Comparison of ENCODE assay signal across 9 cellular contexts in the genomic region with DNA sequence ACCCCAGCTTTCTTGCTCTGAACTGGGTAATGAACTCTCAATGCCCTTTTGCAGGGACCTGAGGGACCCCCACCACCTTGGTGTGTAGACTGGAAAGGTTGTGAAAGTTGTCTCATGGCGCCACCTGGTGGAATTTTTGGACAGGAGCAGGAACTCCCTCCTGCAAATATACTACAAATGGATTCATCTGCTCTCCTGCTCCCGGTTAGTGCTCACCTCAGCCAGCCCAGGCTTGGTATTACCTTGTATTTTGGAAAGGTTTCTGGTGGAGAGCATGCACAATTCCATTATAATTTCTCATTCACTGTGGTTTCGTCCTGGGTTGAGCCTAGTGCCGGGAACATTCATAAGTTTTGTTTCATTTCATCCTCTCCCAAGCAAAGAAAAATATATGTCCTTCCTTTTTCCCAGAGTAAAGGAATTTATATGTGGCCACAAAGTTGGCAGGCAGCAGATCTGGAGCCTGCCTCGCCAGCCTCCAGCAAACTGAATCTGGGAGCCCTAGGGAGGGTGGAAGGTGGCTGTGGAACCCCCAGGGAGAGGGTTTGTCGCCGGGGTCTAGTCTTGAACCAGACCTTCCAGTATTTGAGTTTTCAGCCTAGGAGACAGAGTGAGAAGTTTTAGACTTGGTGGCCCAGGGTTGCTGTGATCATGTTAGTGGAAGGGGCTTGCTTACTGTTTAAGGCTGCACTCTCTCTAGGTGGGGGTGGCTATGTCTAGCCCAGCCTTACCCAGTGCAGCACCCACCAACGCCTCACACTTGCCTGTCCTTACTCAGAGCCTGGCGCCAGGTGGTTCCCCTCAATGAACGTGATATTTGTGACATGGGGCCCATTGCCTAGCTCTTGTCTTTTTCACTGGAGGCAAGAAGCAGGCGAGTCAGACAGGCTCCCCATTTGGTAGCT. TPM values are rescaled to one million over a fixed set of nuclear protein-coding genes. Genes with fewer than 3 reads are reported as not detected.
DNase-seq lines count a peak whose midpoint lies in the region; ATAC-seq and TF ChIP-seq lines count a peak whose summit lies in the region.
"Had no signal": no experiment of that assay in that cellular context is flagged by ENCODE, and none has a peak within 500 bp of the region (broad histone marks: within the 10 kb centered on the region; RNA-seq: fewer than 3 reads in every experiment).

No MANE protein-coding gene starts in this region.

- TF ChIP-seq CTCF in Calu3 (IDR thresholded peaks at IDR 0.05; ENCODE audit: unreplicated experiment): peak; percentile 97

- H3K4me3 ChIP-seq in aorta (ENCODE audit: low read length in 2 of 2): no peak overlapping the region

- H3K27ac ChIP-seq in aorta (ENCODE audit: low read depth in 1 of 2, low read length in 2 of 2): no peak overlapping the region

- no peak overlapping the region for H3K27ac Mint-ChIP-seq in Calu3 (ENCODE audit: unreplicated experiment)
- H3K27ac Mint-ChIP-seq in activated naive CD8-positive, alpha-beta T cell treated with anti-CD3 and anti-CD28 coated beads, Interleukin-2, amount 50 U/mL, for 24 hours: no peak overlapping the region
- H3K27ac Mint-ChIP-seq: T-helper 1 cell treated with Interleukin-12 subunit alpha and Interleukin-12 subunit beta and Interleukin-4 antibody, amounts not matched to agents 30 μg/mL and 1 μg/mL, for 36 hours had no signal

- DNase-seq in Calu3: peak; percentile 74
- peak; percentile 75 for DNase-seq in HuH-7 (ENCODE audit: low spot score)
- peak; percentile 64 for DNase-seq in T follicular helper cell (ENCODE audit: low read depth)
- peak; percentile 65 for DNase-seq in activated naive CD8-positive, alpha-beta T cell treated with anti-CD3 and anti-CD28 coated beads, Interleukin-2, amount 50 U/mL, for 24 hours
- peak; percentile 54 for DNase-seq in left cardiac atrium
- DNase-seq in pulmonary artery endothelial cell (ENCODE audit: low read depth, low spot score): peak; percentile 30
- DNase-seq in aorta: peak; percentile 74 to 82

- H3K27me3 ChIP-seq in aorta (ENCODE audit: control insufficient read depth in 1 of 2, insufficient read depth in 2 of 2, low read length in 1 of 2): no peaks in the 10 kb centered on the region

- no peaks in the 10 kb centered on the region for H3K4me1 ChIP-seq in aorta (ENCODE audit: control insufficient read depth in 1 of 2, insufficient read depth in 2 of 2, low read length in 2 of 2)

- peaks cover 18% of the 10 kb centered on the region for H3K27me3 Mint-ChIP-seq in Calu3 (ENCODE audit: unreplicated experiment)
- peaks cover 5% of the 10 kb centered on the region for H3K27me3 Mint-ChIP-seq in activated naive CD8-positive, alpha-beta T cell treated with anti-CD3 and anti-CD28 coated beads, Interleukin-2, amount 50 U/mL, for 24 hours

- H3K36me3 ChIP-seq in aorta (ENCODE audit: control insufficient read depth in 1 of 2, insufficient read depth in 2 of 2, low read length in 1 of 2): no peaks in the 10 kb centered on the region

- no peaks in the 10 kb centered on the region for H3K9me3 Mint-ChIP-seq in Calu3 (ENCODE audit: low read depth, unreplicated experiment)
- H3K9me3 Mint-ChIP-seq in activated naive CD8-positive, alpha-beta T cell treated with anti-CD3 and anti-CD28 coated beads, Interleukin-2, amount 50 U/mL, for 24 hours: no peaks in the 10 kb centered on the region
- H3K9me3 Mint-ChIP-seq: T-helper 1 cell treated with Interleukin-12 subunit alpha and Interleukin-12 subunit beta and Interleukin-4 antibody, amounts not matched to agents 30 μg/mL and 1 μg/mL, for 36 hours had no signal

- H3K4me1 Mint-ChIP-seq in Calu3 (ENCODE audit: low read depth, unreplicated experiment): no peaks in the 10 kb centered on the region
- no peaks in the 10 kb centered on the region for H3K4me1 Mint-ChIP-seq in activated naive CD8-positive, alpha-beta T cell treated with anti-CD3 and anti-CD28 coated beads, Interleukin-2, amount 50 U/mL, for 24 hours

- H3K9me3 ChIP-seq in aorta (ENCODE audit: control insufficient read depth, low read length): no peaks in the 10 kb centered on the region

- ATAC-seq in activated naive CD8-positive, alpha-beta T cell treated with anti-CD3 and anti-CD28 coated beads, Interleukin-2, amount 50 U/mL, for 24 hours: peak; percentile 12
- ATAC-seq in left cardiac atrium (peak in 1 of 2 donors; percentile 61), aorta (ENCODE audit: low FRiP score) (no peak), HG02610 (IDR thresholded peaks at IDR 0.05; ENCODE audit: unreplicated experiment) (no peak)

- intact Hi-C loops in Calu3 (cut with micrococcal nuclease; ENCODE audit: unreplicated experiment): loop anchor here (1.0 kb wide), 2 partner anchors 124 to 232 kb away; no protein-coding TSS in a partner anchor
- intact Hi-C loops in left cardiac atrium (cut with DNase I): loop anchor here (1.0 to 10.0 kb wide), 5 partner anchors 122 to 213 kb away; partner anchors contain the start of gene COL13A1 (in 1 of the 2)
- intact Hi-C loops in aorta (cut with DNase I): loop anchor here (2.0 to 10.0 kb wide), 4 partner anchors 125 to 323 kb away; partner anchors contain the start of genes COL13A1 (in 1 of the 2) and TACR2 (in 1 of the 2)

- 39 to 40% methylated on average over 11 of the region's 11 CpGs for WGBS in aorta, 2 donors

- no peaks in the 10 kb centered on the region for H3K36me3 Mint-ChIP-seq in Calu3 (ENCODE audit: insufficient read depth, unreplicated experiment)
- H3K36me3 Mint-ChIP-seq in activated naive CD8-positive, alpha-beta T cell treated with anti-CD3 and anti-CD28 coated beads, Interleukin-2, amount 50 U/mL, for 24 hours (ENCODE audit: low read depth): no peaks in the 10 kb centered on the region

- BruUV-seq in Calu3 (replicated peaks; lab: Mats Ljungman, UMichigan): no TSS peak

- CTCF ChIA-PET in Calu3 (lab: Charles Lee): interaction anchor here (0.8 to 1.2 kb wide), 2 partner anchors 77 to 231 kb away, joined by 3 to 6 read pairs; no protein-coding TSS in a partner anchor

- H3K4me3 Mint-ChIP-seq in Calu3 (ENCODE audit: low read depth, unreplicated experiment): no peak overlapping the region
- no peak overlapping the region for H3K4me3 Mint-ChIP-seq in activated naive CD8-positive, alpha-beta T cell treated with anti-CD3 and anti-CD28 coated beads, Interleukin-2, amount 50 U/mL, for 24 hours
- H3K4me3 Mint-ChIP-seq: T-helper 1 cell treated with Interleukin-12 subunit alpha and Interleukin-12 subunit beta and Interleukin-4 antibody, amounts not matched to agents 30 μg/mL and 1 μg/mL, for 36 hours had no signal

RNA-seq across cellular contexts. Expression of gene FAM241B, which starts 9.5 kb away (rescaled TPM):
- total RNA-seq in Calu3 (2022) (22.9 and 25.2 TPM in 2 replicates), left cardiac atrium (1 to 10 TPM; 3.7 to 6.7 TPM), pulmonary artery endothelial cell (0.20 TPM in 1 of 2 replicates, not detected in the other), aorta (10 to 100 TPM in 1 of 2 donors, 1 to 10 TPM in 1; 6.6 to 10.6 TPM)
- 1 to 10 TPM; 4.7 to 9.9 TPM for polyA plus RNA-seq in aorta
